Comparison of ENCODE assay signal across 14 cellular contexts in the genomic region with DNA sequence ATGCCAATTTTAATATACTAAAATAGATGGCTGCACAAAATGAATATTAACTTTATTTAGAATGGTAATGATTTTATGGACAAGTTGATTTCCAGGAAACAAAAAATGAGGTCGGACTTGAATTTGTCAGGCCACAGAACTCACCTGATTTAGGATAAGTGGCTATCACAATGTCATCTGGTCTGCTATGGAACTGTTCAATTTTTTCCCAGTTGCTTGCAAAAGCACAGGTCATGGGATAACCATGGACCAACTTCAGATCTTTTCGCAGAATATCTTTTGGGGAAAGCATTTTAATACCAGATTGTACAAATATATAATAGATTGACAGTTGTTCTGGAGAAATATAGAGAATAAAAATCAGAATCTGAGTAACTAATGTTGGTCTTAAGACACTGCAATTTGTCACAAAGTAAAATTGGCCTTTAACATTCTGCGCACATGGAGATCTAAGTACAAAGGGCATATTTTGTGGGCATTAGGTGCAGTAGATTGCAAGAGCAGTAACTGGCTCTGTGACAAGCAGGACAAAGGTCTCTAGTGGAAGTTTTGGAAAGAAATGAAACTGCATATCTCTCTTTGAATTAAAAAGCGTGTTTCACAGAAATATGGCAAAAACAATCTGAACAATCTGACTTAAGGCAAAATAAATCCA. TPM values are rescaled to one million over a fixed set of nuclear protein-coding genes. Genes with fewer than 3 reads are reported as not detected.
"Had no signal": no experiment of that assay in that cellular context is flagged by ENCODE, and none has a peak within 500 bp of the region (broad histone marks: within the 10 kb centered on the region; RNA-seq: fewer than 3 reads in every experiment).

No MANE protein-coding gene starts in this region.

- H3K9me3 Mint-ChIP-seq: activated CD4-positive, alpha-beta memory T cell treated with anti-CD3 and anti-CD28 coated beads, Interleukin-2, amount 10 ng/mL, durations not matched to agents 7 days and 5 days had no signal

- H3K27me3 ChIP-seq: adrenal gland, gastroesophageal sphincter had no signal

- H3K4me3 ChIP-seq: adrenal gland, coronary artery, gastroesophageal sphincter, thoracic aorta had no signal

- ATAC-seq: gastroesophageal sphincter; stimulated activated naive CD8-positive, alpha-beta T cell treated with anti-CD3 and anti-CD28 coated beads, Interleukin-15, amount 100 ng/mL, for 72 hours had no signal

- H3K9me3 ChIP-seq: adrenal gland, gastroesophageal sphincter, thoracic aorta had no signal

- DNase-seq: activated CD4-positive, alpha-beta memory T cell treated with anti-CD3 and anti-CD28 coated beads, Interleukin-2, amount 10 ng/mL, durations not matched to agents 7 days and 5 days; activated naive CD4-positive, alpha-beta T cell treated with Interleukin-2 at 50 U/mL for 16 hours; adrenal gland; caudate nucleus; effector CD8-positive, alpha-beta T cell; naive B cell; stimulated activated CD4-positive, alpha-beta T cell treated with anti-CD3 and anti-CD28 coated beads, Interleukin-4, amount 100 ng/mL, for 4 hours; stimulated activated naive CD8-positive, alpha-beta T cell treated with anti-CD3 and anti-CD28 coated beads, Interleukin-15, amount 100 ng/mL, for 72 hours; T-helper 9 cell had no signal

- H3K27me3 Mint-ChIP-seq: activated CD4-positive, alpha-beta memory T cell treated with anti-CD3 and anti-CD28 coated beads, Interleukin-2, amount 10 ng/mL, durations not matched to agents 7 days and 5 days; naive B cell; stimulated activated naive CD8-positive, alpha-beta T cell treated with anti-CD3 and anti-CD28 coated beads, Interleukin-15, amount 100 ng/mL, for 72 hours had no signal

- H3K4me1 Mint-ChIP-seq: naive B cell had no signal

- H3K4me1 ChIP-seq: gastroesophageal sphincter had no signal

- FAIRE-seq: keratinocyte had no signal

- H3K36me3 Mint-ChIP-seq: naive B cell had no signal

- H3K4me3 Mint-ChIP-seq: activated CD4-positive, alpha-beta memory T cell treated with anti-CD3 and anti-CD28 coated beads, Interleukin-2, amount 10 ng/mL, durations not matched to agents 7 days and 5 days; naive B cell; stimulated activated naive CD8-positive, alpha-beta T cell treated with anti-CD3 and anti-CD28 coated beads, Interleukin-15, amount 100 ng/mL, for 72 hours had no signal

- H3K27ac Mint-ChIP-seq: activated CD4-positive, alpha-beta memory T cell treated with anti-CD3 and anti-CD28 coated beads, Interleukin-2, amount 10 ng/mL, durations not matched to agents 7 days and 5 days; naive B cell; stimulated activated naive CD8-positive, alpha-beta T cell treated with anti-CD3 and anti-CD28 coated beads, Interleukin-15, amount 100 ng/mL, for 72 hours had no signal

- H3K27ac ChIP-seq: adrenal gland, coronary artery, gastroesophageal sphincter, thoracic aorta had no signal

- H3K36me3 ChIP-seq: adrenal gland, gastroesophageal sphincter, thoracic aorta had no signal

RNA-seq across cellular contexts. Expression of gene SULT1B1, which starts 5.4 kb away (rescaled TPM):
- total RNA-seq: SK-MEL-5 had no signal
